In the genomic region with DNA sequence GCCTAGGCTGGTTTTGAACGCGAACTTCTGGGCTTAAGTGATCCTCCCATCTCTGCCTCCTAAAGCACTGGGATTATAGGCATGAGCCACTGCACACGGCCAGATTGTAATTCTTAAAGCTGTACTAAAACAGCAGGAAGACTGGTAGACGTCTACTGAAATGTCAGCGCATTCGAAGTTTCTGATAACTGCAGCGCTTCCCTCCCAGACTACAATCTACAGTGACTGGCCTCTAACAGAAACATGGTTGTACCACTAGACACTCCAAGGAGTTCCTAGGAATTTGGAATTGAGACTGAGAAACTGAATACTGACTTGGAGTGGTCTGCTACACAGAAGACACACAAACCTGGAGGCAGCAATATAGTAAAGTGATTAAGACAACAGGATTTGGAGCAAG, we compare ENCODE assay signal across 8 cellular contexts. TPM values are rescaled to one million over a fixed set of nuclear protein-coding genes. Genes with fewer than 3 reads are reported as not detected.
DNase-seq lines count a peak whose midpoint lies in the region; ATAC-seq and TF ChIP-seq lines count a peak whose summit lies in the region.

No MANE protein-coding gene starts in this region.

- TF ChIP-seq CTCF in VCaP (conservative IDR thresholded peaks at IDR 0.05): no peak
- TF ChIP-seq CTCF in gastroesophageal sphincter (IDR thresholded peaks at IDR 0.05): no peak
- no peak for TF ChIP-seq CTCF in GM13976 (IDR thresholded peaks at IDR 0.05; ENCODE audit: borderline replicate concordance, control extremely low read depth, extremely low read depth, insufficient read depth, missing control alignments)

- H3K36me3 ChIP-seq in HAP-1 (replicated peaks) (peaks cover 31% of the 10 kb centered on the region), gastroesophageal sphincter (peaks cover 0 to 54% of the 10 kb centered on the region in 2 donors)

- in situ Hi-C loops in HAP-1 (cut with MboI; ENCODE audit: low sequenced_read_pairs) (no loop called here), GM13976 (cut with MboI; ENCODE audit: low sequenced_read_pairs, unreplicated experiment) (no loop called here)

- peak overlapping the region; percentile 76 for H3K4me3 ChIP-seq in HAP-1
- peak overlapping the region; percentile 75 to 99 for H3K4me3 ChIP-seq in gastroesophageal sphincter

- ATAC-seq in gastroesophageal sphincter (no peak), GM19023 (IDR thresholded peaks at IDR 0.05; ENCODE audit: unreplicated experiment) (no peak), GM19397 (IDR thresholded peaks at IDR 0.05; ENCODE audit: unreplicated experiment) (no peak)

- DNase-seq in HAP-1 (ENCODE audit: low spot score in 2 of 2) (no peak), retina (peak; percentile 6), GM13976 (ENCODE audit: low spot score) (no peak)
- DNase-seq in activated CD8-positive, alpha-beta memory T cell treated with anti-CD3 and anti-CD28 coated beads, Interleukin-2, amount 50 U/mL, for 4 hours: no peak

- H3K4me1 ChIP-seq in HAP-1 (peaks cover 6% of the 10 kb centered on the region), gastroesophageal sphincter (peaks cover 9 to 44% (median 14%) of the 10 kb centered on the region in 3 donors)

- H3K27me3 ChIP-seq in HAP-1 (ENCODE audit: low read depth) (no peaks in the 10 kb centered on the region), gastroesophageal sphincter (no peaks in the 10 kb centered on the region)

- WGBS in gastroesophageal sphincter (ENCODE audit: low coverage in 1 of 2), 2 donors: 20 to 40% methylated on average over 1 to 4 of the region's 7 CpGs

- no peak for TF ChIP-seq POLR2A in gastroesophageal sphincter (IDR thresholded peaks at IDR 0.05)

- H3K9me3 ChIP-seq in HAP-1: no peaks in the 10 kb centered on the region
- no peaks in the 10 kb centered on the region for H3K9me3 ChIP-seq in gastroesophageal sphincter

- TF ChIP-seq EP300 in gastroesophageal sphincter (IDR thresholded peaks at IDR 0.05): no peak

- peak overlapping the region; percentile 89 for H3K27ac ChIP-seq in VCaP
- peak overlapping the region; percentile 94 to 100 (median 98) for H3K27ac ChIP-seq in gastroesophageal sphincter

RNA-seq across cellular contexts. Expression of a gene that starts 1.0 kb away (rescaled TPM):
- 10 to 100 TPM; 10.3 to 16.7 (median 13.6) TPM for total RNA-seq in gastroesophageal sphincter

RNA-seq across cellular contexts. Expression of a gene that starts 1.2 kb away (rescaled TPM):
- 10 to 100 TPM; 14.9 to 48.5 (median 20.3) TPM for total RNA-seq in gastroesophageal sphincter

RNA-seq across cellular contexts. Expression of a gene that starts 30.3 kb away (rescaled TPM):
- total RNA-seq in gastroesophageal sphincter: 10 to 100 TPM in 3 of 4 donors, 1 to 10 TPM in 1; 8.3 to 18.4 (median 11.3) TPM
